In the genomic region with DNA sequence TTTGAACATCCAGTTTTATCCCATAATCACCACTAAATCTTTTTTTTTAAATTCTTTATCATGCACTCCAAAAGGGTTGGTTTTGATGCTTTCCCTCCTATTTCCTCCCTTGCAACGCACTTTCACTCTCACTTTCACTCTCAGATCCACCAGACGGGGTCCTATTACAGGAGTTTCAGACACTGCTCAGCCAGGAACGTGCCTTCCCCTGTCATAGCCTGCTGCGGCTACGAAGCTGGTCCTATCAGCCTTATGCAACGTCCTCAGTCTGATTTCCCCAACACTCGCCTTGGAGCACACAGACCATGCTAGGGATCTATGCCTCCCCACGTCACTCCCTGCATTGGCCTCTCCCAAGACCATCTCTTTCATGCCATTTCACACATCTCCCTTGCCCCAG, we compare ENCODE assay signal across 8 cellular contexts. TPM values are rescaled to one million over a fixed set of nuclear protein-coding genes. Genes with fewer than 3 reads are reported as not detected.
DNase-seq lines count a peak whose midpoint lies in the region; ATAC-seq, FAIRE-seq and TF ChIP-seq lines count a peak whose summit lies in the region.

No MANE protein-coding gene starts in this region.

- WGBS in K562 (ENCODE audit: insufficient coverage, low coverage, missing lambda C conversion rate) = 0% methylated on average over 8 of the region's 8 CpGs

- no peaks in the 10 kb centered on the region for H3K36me3 ChIP-seq in HEK293 (ENCODE audit: control insufficient read depth in 2 of 2, insufficient read depth in 1 of 2, low read length in 2 of 2)
- no peaks in the 10 kb centered on the region for H3K36me3 ChIP-seq in K562 (ENCODE audit: control insufficient read depth, insufficient read depth, low read length)
- no peaks in the 10 kb centered on the region for H3K36me3 ChIP-seq in vagina

- TF ChIP-seq CTCF in HEK293 (tag by site-specific recombination; IDR thresholded peaks at IDR 0.05) = no peak
- no peak for TF ChIP-seq CTCF in K562 (IDR thresholded peaks at IDR 0.05 in 2 of 3, conservative IDR thresholded peaks at IDR 0.05 in 1 of 3; ENCODE audit: insufficient read depth in 2 of 3, low read depth in 1 of 3, low read length in 3 of 3)
- no peak for TF ChIP-seq CTCF in vagina (IDR thresholded peaks at IDR 0.05)

- no peak overlapping the region for H2AFZ ChIP-seq in K562 (ENCODE audit: low read depth, low read length)

- no peaks in the 10 kb centered on the region for H3K9me1 ChIP-seq in K562 (ENCODE audit: control insufficient read depth, insufficient read depth, low read length)

- FAIRE-seq in K562 (lab: Jason Lieb, UNC) = no peak

- POLR2A ChIA-PET in HEK293 (lab: Yijun Ruan, JAX) = no interaction called here
- POLR2A ChIA-PET in K562 (lab: Yijun Ruan, JAX) = interaction anchor here (0.8 kb wide), 1 partner anchor 1091 kb away, joined by 4 read pairs; no protein-coding TSS in a partner anchor

- H4K20me1 ChIP-seq in K562 (replicated peaks; ENCODE audit: control insufficient read depth, insufficient read depth, low read length) = no peaks in the 10 kb centered on the region

- H3K79me2 ChIP-seq in K562 (ENCODE audit: control insufficient read depth, insufficient read depth, low read length) = no peaks in the 10 kb centered on the region

- no peak overlapping the region for H3K4me2 ChIP-seq in K562 (ENCODE audit: insufficient read depth, low read length)

- TF ChIP-seq EP300 in K562 (IDR thresholded peaks at IDR 0.05; ENCODE audit: low read length) = no peak

- in situ Hi-C loops in K562 (cut with MboI) = no loop called here

- peak; percentile 78 for ATAC-seq in GM18511 (IDR thresholded peaks at IDR 0.05; ENCODE audit: unreplicated experiment)
- peak; percentile 44; the same call in 1 of the 3 replicates for ATAC-seq in K562

- CTCF ChIA-PET in HEK293 (lab: Yijun Ruan, JAX) = no interaction called here
- CTCF ChIA-PET in K562 (lab: Yijun Ruan, JAX; ENCODE audit: low intra/inter-chr PET ratio) = no interaction called here

- no peaks in the 10 kb centered on the region for H3K9me3 ChIP-seq in HEK293 (ENCODE audit: control insufficient read depth, insufficient read depth, low read depth, low read length)
- 0 out of 2 replicates have a peak, but pooled peaks cover 1% of the 10 kb centered on the region for H3K9me3 ChIP-seq in K562 (replicated peaks; ENCODE audit: control insufficient read depth, insufficient read depth, low read depth, low read length)
- no peaks in the 10 kb centered on the region for H3K9me3 ChIP-seq in vagina

- intact Hi-C loops in K562 (cut with micrococcal nuclease) (no loop called here), vagina (cut with DNase I) (no loop called here)

- H3K27me3 ChIP-seq in K562 (ENCODE audit: control insufficient read depth in 2 of 2, insufficient read depth in 2 of 2, low read length in 2 of 2) = no peaks in the 10 kb centered on the region
- H3K27me3 ChIP-seq in vagina = no peaks in the 10 kb centered on the region

- H3K4me1 ChIP-seq in HEK293 (ENCODE audit: control insufficient read depth, insufficient read depth, low read length) (no peaks in the 10 kb centered on the region), K562 (replicated peaks in 1 of 2; ENCODE audit: control insufficient read depth in 2 of 2, insufficient read depth in 2 of 2, low read length in 2 of 2) (no peaks in the 10 kb centered on the region), vagina (peaks cover 23% of the 10 kb centered on the region)

- no TSS peak for BruUV-seq in K562 (replicated peaks; lab: Mats Ljungman, UMichigan)

- H3K4me3 ChIP-seq in HEK293 (ENCODE audit: low read depth, low read length) (no peak overlapping the region), K562 (no peak overlapping the region), vagina (peak overlapping the region; percentile 46 to 51)

- no peak overlapping the region for H3K27ac ChIP-seq in HEK293 (ENCODE audit: extremely low read depth, low read depth, low read length)
- H3K27ac ChIP-seq in K562 (ENCODE audit: extremely low read depth, low read depth, low read length) = no peak overlapping the region
- peak overlapping the region; percentile 20 for H3K27ac ChIP-seq in vagina

- peak; percentile 56 for DNase-seq in NCI-H345 (lab: John Stamatoyannopoulos, UW)
- peak in 1 of 4 experiments; percentile 2 for DNase-seq in K562 (ENCODE audit: extremely low read depth in 1 of 4, low spot score in 3 of 4)
- peak; percentile 5 to 34 for DNase-seq in lung microvascular endothelial cell (ENCODE audit: low read depth in 2 of 2)
- no peak for DNase-seq in vagina (ENCODE audit: extremely low spot score in 2 of 2)
- DNase-seq in NCI-H1417 treated with DMSO at 0.1 percent for 48 hours (lab: John Stamatoyannopoulos, UW) = no peak
- DNase-seq in islet precursor cell = no peak

- no peak for TF ChIP-seq POLR2A in K562 (conservative IDR thresholded peaks at IDR 0.05)
- TF ChIP-seq POLR2A in vagina (IDR thresholded peaks at IDR 0.05) = no peak

- no peak overlapping the region for H3K9ac ChIP-seq in K562 (ENCODE audit: insufficient read depth in 1 of 2, low read depth in 2 of 2, low read length in 2 of 2)

- TF ChIP-seq RAD21 in K562 (CRISPR knock-in tag; conservative IDR thresholded peaks at IDR 0.05 in 1 of 2, IDR thresholded peaks at IDR 0.05 in 1 of 2) = no peak

TF ChIP-seq in HEK293, 187 proteins besides CTCF, POLR2A, EP300 and RAD21:
- TF ChIP-seq SETDB1 (IDR thresholded peaks at IDR 0.05; ENCODE audit: insufficient read length, low read length) (peak; percentile 72), GFI1B (tag by site-specific recombination; IDR thresholded peaks at IDR 0.05) (no peak), TRIM28 (IDR thresholded peaks at IDR 0.05; ENCODE audit: borderline replicate concordance, low read length) (peak; percentile 68; the same call in 1 of the 2 replicates)

TF ChIP-seq in K562, 482 proteins besides CTCF, POLR2A, EP300 and RAD21:
- TF ChIP-seq NONO (IDR thresholded peaks at IDR 0.05; ENCODE audit: low read depth in 2 of 2, low read length in 1 of 2) (no peak), ZNF76 (CRISPR knock-in tag; IDR thresholded peaks at IDR 0.05; ENCODE audit: borderline replicate concordance) (no peak), ZNF175 (CRISPR knock-in tag; IDR thresholded peaks at IDR 0.05; ENCODE audit: low read depth) (no peak), TCF3 (CRISPR knock-in tag; IDR thresholded peaks at IDR 0.05) (no peak), NFE2 (IDR thresholded peaks at IDR 0.05; ENCODE audit: low read depth) (no peak)
- TF ChIP-seq, protein P1, sequence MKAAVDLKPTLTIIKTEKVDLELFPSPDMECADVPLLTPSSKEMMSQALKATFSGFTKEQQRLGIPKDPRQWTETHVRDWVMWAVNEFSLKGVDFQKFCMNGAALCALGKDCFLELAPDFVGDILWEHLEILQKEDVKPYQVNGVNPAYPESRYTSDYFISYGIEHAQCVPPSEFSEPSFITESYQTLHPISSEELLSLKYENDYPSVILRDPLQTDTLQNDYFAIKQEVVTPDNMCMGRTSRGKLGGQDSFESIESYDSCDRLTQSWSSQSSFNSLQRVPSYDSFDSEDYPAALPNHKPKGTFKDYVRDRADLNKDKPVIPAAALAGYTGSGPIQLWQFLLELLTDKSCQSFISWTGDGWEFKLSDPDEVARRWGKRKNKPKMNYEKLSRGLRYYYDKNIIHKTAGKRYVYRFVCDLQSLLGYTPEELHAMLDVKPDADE (conservative IDR thresholded peaks at IDR 0.05; ENCODE audit: control insufficient read depth, low read depth, low read length) = no peak

RNA-seq across cellular contexts. Expression of a gene that starts 23.4 kb away (rescaled TPM):
- not detected in 2 replicates for total RNA-seq in K562 (2011; cell fraction: chromatin; rRNA removed; ENCODE audit: low replicate concordance)
- total RNA-seq in K562 (2011; cell fraction: nucleolus; rRNA removed) = not detected in 2 replicates
- not detected in 2 replicates for total RNA-seq in K562 (2011; cell fraction: nucleoplasm; rRNA removed)
- total RNA-seq in K562 (2014; rRNA removed) (not detected in 2 replicates), K562 (2014; rRNA removed; fragmentation: Illumina TruSeq; extraction: Trizol) (not detected in 2 replicates), K562 (2015; rRNA removed; fragmentation: Illumina TruSeq; extraction: Trizol) (not detected in 2 replicates), K562 (2021) (not detected in 2 replicates), lung microvascular endothelial cell (not detected in 2 replicates), vagina (not detected)
- polyA plus RNA-seq in K562 (2011; rRNA removed) (not detected in 2 replicates), K562 (2014; fragmentation: Illumina TruSeq; extraction: Trizol) (not detected in 2 replicates), K562 (2014; fragmentation: Nextera tagmentation; extraction: Ambion mirVana) (not detected), K562 (2014; rRNA removed) (not detected in 2 replicates)
- polyA plus RNA-seq in K562 (2011; cell fraction: cytosol; rRNA removed) = not detected in 2 replicates
- not detected in 2 replicates for polyA plus RNA-seq in K562 (2011; cell fraction: nucleus; rRNA removed)
- polyA plus RNA-seq in K562 (2012) = not detected in 2 replicates
- polyA minus RNA-seq in K562 (2011; rRNA and poly(A)+ RNA removed) = not detected in 2 replicates
- polyA minus RNA-seq in K562 (2011; cell fraction: cytosol; rRNA and poly(A)+ RNA removed) = not detected in 2 replicates
- polyA minus RNA-seq in K562 (2011; cell fraction: nucleus; rRNA and poly(A)+ RNA removed) = not detected in 2 replicates

Comparison
In these comparisons a context has a peak if more than half of its experiments do, and no peak if none do; other contexts are left out.
1. H3K4me3 ChIP-seq: peak in vagina (2 of 2); none in HEK293 (single experiment) and K562 (single experiment).
2. DNase-seq: peak in NCI-H345 (single experiment) and lung microvascular endothelial cell (2 of 2); none in vagina (0 of 2), NCI-H1417 treated with DMSO at 0.1 percent for 48 hours (single experiment) and islet precursor cell (single experiment).